Comparison of ENCODE assay signal across 27 cellular contexts in the genomic region with DNA sequence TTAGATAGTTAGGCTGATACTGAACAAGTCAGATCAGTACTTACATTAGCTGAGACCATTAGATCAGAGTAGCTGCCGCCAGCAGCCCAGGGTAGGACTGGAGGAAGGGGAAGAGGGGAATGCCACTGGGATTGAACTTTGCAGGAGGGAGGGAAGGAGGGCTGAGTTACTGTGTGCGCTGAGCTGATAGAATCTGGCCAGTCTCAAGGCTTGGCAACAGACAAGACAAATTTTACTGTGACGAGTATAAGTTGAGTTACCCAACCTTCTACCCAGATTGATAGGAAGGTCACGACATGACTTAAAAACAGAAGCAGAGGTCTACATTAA.
"Had no signal": no experiment of that assay in that cellular context is flagged by ENCODE, and none has a peak within 500 bp of the region (broad histone marks: within the 10 kb centered on the region; RNA-seq: fewer than 3 reads in every experiment).

No MANE protein-coding gene starts in this region.

- H3K27me3 Mint-ChIP-seq: naive thymus-derived CD8-positive, alpha-beta T cell; stimulated activated naive B cell treated with anti-CD40 and anti-IgM and Interleukin-4, amounts not matched to agents 10 μg/mL and 1 μg/mL and 100 μg/mL, for 72 hours; stimulated activated naive CD8-positive, alpha-beta T cell treated with anti-CD3 and anti-CD28 coated beads, Interleukin-15, Interleukin-2, amounts not matched to agents 100 ng/mL and 50 ng/mL, for 24 hours had no signal

- H3K27ac Mint-ChIP-seq: naive thymus-derived CD8-positive, alpha-beta T cell; stimulated activated naive B cell treated with anti-CD40 and anti-IgM and Interleukin-4, amounts not matched to agents 10 μg/mL and 1 μg/mL and 100 μg/mL, for 72 hours; stimulated activated naive CD8-positive, alpha-beta T cell treated with anti-CD3 and anti-CD28 coated beads, Interleukin-15, Interleukin-2, amounts not matched to agents 100 ng/mL and 50 ng/mL, for 24 hours had no signal

- H3K36me3 ChIP-seq: gastrocnemius medialis, ovary, sigmoid colon, spleen, thoracic aorta, transverse colon, upper lobe of right lung, vagina had no signal

- H3K4me3 ChIP-seq: coronary artery, gastrocnemius medialis, ovary, psoas muscle, sigmoid colon, skin epidermis, spleen, thoracic aorta, transverse colon, upper lobe of right lung, vagina had no signal

- ATAC-seq: gastrocnemius medialis; left lobe of liver; naive thymus-derived CD8-positive, alpha-beta T cell; psoas muscle; right cardiac atrium; upper lobe of right lung had no signal

- H3K4me3 Mint-ChIP-seq: naive thymus-derived CD8-positive, alpha-beta T cell; stimulated activated naive B cell treated with anti-CD40 and anti-IgM and Interleukin-4, amounts not matched to agents 10 μg/mL and 1 μg/mL and 100 μg/mL, for 72 hours; stimulated activated naive CD8-positive, alpha-beta T cell treated with anti-CD3 and anti-CD28 coated beads, Interleukin-15, Interleukin-2, amounts not matched to agents 100 ng/mL and 50 ng/mL, for 24 hours had no signal

- H3K36me3 Mint-ChIP-seq: naive thymus-derived CD8-positive, alpha-beta T cell; stimulated activated naive B cell treated with anti-CD40 and anti-IgM and Interleukin-4, amounts not matched to agents 10 μg/mL and 1 μg/mL and 100 μg/mL, for 72 hours had no signal

- H3K4me1 ChIP-seq: gastrocnemius medialis, psoas muscle, sigmoid colon, spleen, transverse colon, upper lobe of right lung had no signal

- H3K9me3 Mint-ChIP-seq: naive thymus-derived CD8-positive, alpha-beta T cell; stimulated activated naive B cell treated with anti-CD40 and anti-IgM and Interleukin-4, amounts not matched to agents 10 μg/mL and 1 μg/mL and 100 μg/mL, for 72 hours; stimulated activated naive CD8-positive, alpha-beta T cell treated with anti-CD3 and anti-CD28 coated beads, Interleukin-15, Interleukin-2, amounts not matched to agents 100 ng/mL and 50 ng/mL, for 24 hours had no signal

- H3K27ac ChIP-seq: gastrocnemius medialis, ovary, psoas muscle, sigmoid colon, skin epidermis, spleen, transverse colon, upper lobe of right lung, vagina had no signal

- H3K27me3 ChIP-seq: gastrocnemius medialis, ovary, sigmoid colon, spleen, transverse colon, upper lobe of right lung, vagina had no signal

- H3K9me3 ChIP-seq: gastrocnemius medialis, ovary, psoas muscle, sigmoid colon, spleen, thoracic aorta, transverse colon, upper lobe of right lung, vagina had no signal

- DNase-seq: dermis blood vessel endothelial cell; effector memory CD4-positive, alpha-beta T cell; erythroblast; foreskin fibroblast; gastrocnemius medialis; head of caudate nucleus; kidney; mesenchymal stem cell; midbrain; naive thymus-derived CD8-positive, alpha-beta T cell; occipital lobe; ovary; posterior cingulate gyrus; psoas muscle; right cardiac atrium; sigmoid colon; spleen; stimulated activated CD4-positive, alpha-beta T cell treated with anti-CD3 and anti-CD28 coated beads, Interleukin-2, amount 100 ng/mL, for 48 hours; stimulated activated naive B cell treated with anti-CD40 and anti-IgM and Interleukin-4, amounts not matched to agents 10 μg/mL and 1 μg/mL and 100 μg/mL, for 72 hours; transverse colon; upper lobe of right lung had no signal
